In the genomic region with DNA sequence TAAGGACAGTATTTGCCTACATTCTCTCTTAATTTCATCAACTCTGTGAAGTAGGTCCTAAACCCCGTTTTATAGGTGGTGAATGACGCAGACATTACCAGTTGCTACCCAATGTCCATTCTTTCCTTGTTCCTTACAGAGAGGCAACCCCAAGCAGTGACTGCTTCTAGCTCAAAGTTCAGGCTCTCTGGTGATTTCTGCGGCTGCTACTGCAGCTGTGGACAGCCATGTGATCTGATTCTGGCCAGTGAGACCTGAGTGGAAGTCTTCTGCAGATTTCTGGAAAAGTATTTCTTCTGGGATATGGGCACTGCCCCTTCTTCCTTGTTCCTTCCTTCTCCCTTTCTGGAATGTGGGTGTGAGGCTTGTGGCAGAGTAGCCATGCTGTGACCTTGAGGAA, we compare ENCODE assay signal across 11 cellular contexts.
DNase-seq lines count a peak whose midpoint lies in the region; ATAC-seq and TF ChIP-seq lines count a peak whose summit lies in the region.
"Had no signal": no experiment of that assay in that cellular context is flagged by ENCODE, and none has a peak within 500 bp of the region (broad histone marks: within the 10 kb centered on the region; RNA-seq: fewer than 3 reads in every experiment).

No MANE protein-coding gene starts in this region.

- intact Hi-C loops in activated CD4-positive, alpha-beta T cell treated with anti-CD3 and anti-CD28 coated beads for 36 hours (cut with DNase I, micrococcal nuclease), result no loop called here
- intact Hi-C loops in activated CD4-positive, alpha-beta T cell treated with anti-CD3 and anti-CD28 coated beads, Interleukin-2, amount 10 ng/mL, durations not matched to agents 24 days and 14 days (cut with micrococcal nuclease), result loop anchor here (2.0 kb wide), 1 partner anchor 13 kb away; no protein-coding TSS in a partner anchor
- intact Hi-C loops in activated T-helper 2 cell treated with anti-CD3 and anti-CD28 coated beads, Interferon-gamma antibody, Interleukin-2, Interleukin-4, amounts not matched to agents 10 μg/mL and 5 μg/mL and 100 μg/mL, durations not matched to agents 14 hours and 24 hours and 36 hours (cut with micrococcal nuclease), result no loop called here

- H3K27me3 Mint-ChIP-seq in activated CD4-positive, alpha-beta T cell treated with anti-CD3 and anti-CD28 coated beads for 36 hours, result no peaks in the 10 kb centered on the region
- H3K27me3 Mint-ChIP-seq in activated CD4-positive, alpha-beta T cell treated with anti-CD3 and anti-CD28 coated beads, Interleukin-2, amount 10 ng/mL, durations not matched to agents 24 days and 14 days, result no peaks in the 10 kb centered on the region
- H3K27me3 Mint-ChIP-seq in activated T-helper 17 cell treated with anti-CD3 and anti-CD28 coated beads, Interleukin-2, amount 50 U/mL, for 72 hours, result no peaks in the 10 kb centered on the region
- no peaks in the 10 kb centered on the region for H3K27me3 Mint-ChIP-seq in activated T-helper 2 cell treated with anti-CD3 and anti-CD28 coated beads, Interferon-gamma antibody, Interleukin-2, Interleukin-4, amounts not matched to agents 10 μg/mL and 5 μg/mL and 100 μg/mL, durations not matched to agents 14 hours and 24 hours and 36 hours (ENCODE audit: low read depth)

- H3K9me3 Mint-ChIP-seq in activated CD4-positive, alpha-beta T cell treated with anti-CD3 and anti-CD28 coated beads for 36 hours (ENCODE audit: low read depth), result no peaks in the 10 kb centered on the region
- peaks cover 3% of the 10 kb centered on the region for H3K9me3 Mint-ChIP-seq in activated CD4-positive, alpha-beta T cell treated with anti-CD3 and anti-CD28 coated beads, Interleukin-2, amount 10 ng/mL, durations not matched to agents 24 days and 14 days
- no peaks in the 10 kb centered on the region for H3K9me3 Mint-ChIP-seq in activated T-helper 17 cell treated with anti-CD3 and anti-CD28 coated beads, Interleukin-2, amount 50 U/mL, for 72 hours
- H3K9me3 Mint-ChIP-seq in activated T-helper 2 cell treated with anti-CD3 and anti-CD28 coated beads, Interferon-gamma antibody, Interleukin-2, Interleukin-4, amounts not matched to agents 10 μg/mL and 5 μg/mL and 100 μg/mL, durations not matched to agents 14 hours and 24 hours and 36 hours, result no peaks in the 10 kb centered on the region

- no peak for DNase-seq in activated CD4-positive, alpha-beta T cell treated with anti-CD3 and anti-CD28 coated beads for 36 hours
- no peak for DNase-seq in activated CD4-positive, alpha-beta T cell treated with anti-CD3 and anti-CD28 coated beads, Interleukin-2, amount 10 ng/mL, durations not matched to agents 24 days and 14 days
- no peak for DNase-seq in left lobe of liver (ENCODE audit: low spot score)
- DNase-seq in suprapubic skin (ENCODE audit: low spot score in 2 of 2), result no peak
- no peak for DNase-seq in activated T-helper 2 cell treated with anti-CD3 and anti-CD28 coated beads, Interferon-gamma antibody, Interleukin-2, Interleukin-4, amounts not matched to agents 10 μg/mL and 5 μg/mL and 100 μg/mL, durations not matched to agents 14 hours and 24 hours and 36 hours (ENCODE audit: low spot score)
- DNase-seq: activated CD4-positive, alpha-beta T cell treated with anti-CD3 and anti-CD28 coated beads for 48 hours; NK-92 treated with Interleukin-12 subunit alpha and Interleukin-12 subunit beta, amount 100 ng/mL, for 24 hours had no signal

- POLR2A ChIA-PET in activated CD4-positive, alpha-beta T cell treated with anti-CD3 and anti-CD28 coated beads for 36 hours (lab: Charles Lee), result interaction anchor here (0.6 kb wide), 1 partner anchor 73 kb away, joined by 5 read pairs; no protein-coding TSS in a partner anchor

- no peaks in the 10 kb centered on the region for H3K9me3 ChIP-seq in suprapubic skin

- CTCF ChIA-PET in activated CD4-positive, alpha-beta T cell treated with anti-CD3 and anti-CD28 coated beads for 36 hours (lab: Charles Lee), result interaction anchor here (1.0 to 1.7 kb wide), 6 partner anchors 32 to 128 kb away, joined by 3 to 6 read pairs (median 4); no protein-coding TSS in a partner anchor

- whole genome bisulfite sequencing in suprapubic skin, result 56% methylated on average over 3 of the region's 3 CpGs

- H3K27ac ChIP-seq in suprapubic skin, result peak overlapping the region; percentile 52

- TF ChIP-seq POLR2A in suprapubic skin (IDR thresholded peaks at IDR 0.05), result no peak

- peaks cover 48% of the 10 kb centered on the region for H3K4me1 ChIP-seq in suprapubic skin

- no peak for ATAC-seq in activated CD4-positive, alpha-beta T cell treated with anti-CD3 and anti-CD28 coated beads for 36 hours
- no peak for ATAC-seq in activated T-helper 17 cell treated with anti-CD3 and anti-CD28 coated beads, Interleukin-2, amount 50 U/mL, for 72 hours (replicated peaks)
- ATAC-seq in left lobe of liver (peak; percentile 49), GM18520 (IDR thresholded peaks at IDR 0.05; ENCODE audit: unreplicated experiment) (no peak), GM21447 (IDR thresholded peaks at IDR 0.05; ENCODE audit: unreplicated experiment) (no peak)

- no peaks in the 10 kb centered on the region for H3K36me3 Mint-ChIP-seq in activated CD4-positive, alpha-beta T cell treated with anti-CD3 and anti-CD28 coated beads for 36 hours (ENCODE audit: low read depth)
- H3K36me3 Mint-ChIP-seq in activated CD4-positive, alpha-beta T cell treated with anti-CD3 and anti-CD28 coated beads, Interleukin-2, amount 10 ng/mL, durations not matched to agents 24 days and 14 days (ENCODE audit: low read depth), result peaks cover 2% of the 10 kb centered on the region
- peaks cover 71% of the 10 kb centered on the region for H3K36me3 Mint-ChIP-seq in activated T-helper 17 cell treated with anti-CD3 and anti-CD28 coated beads, Interleukin-2, amount 50 U/mL, for 72 hours (ENCODE audit: low read depth)
- peaks cover 8% of the 10 kb centered on the region for H3K36me3 Mint-ChIP-seq in activated T-helper 2 cell treated with anti-CD3 and anti-CD28 coated beads, Interferon-gamma antibody, Interleukin-2, Interleukin-4, amounts not matched to agents 10 μg/mL and 5 μg/mL and 100 μg/mL, durations not matched to agents 14 hours and 24 hours and 36 hours (ENCODE audit: low read depth)
- H3K36me3 Mint-ChIP-seq: brain had no signal

- H3K4me3 Mint-ChIP-seq in activated CD4-positive, alpha-beta T cell treated with anti-CD3 and anti-CD28 coated beads for 36 hours, result no peak overlapping the region
- H3K4me3 Mint-ChIP-seq in activated CD4-positive, alpha-beta T cell treated with anti-CD3 and anti-CD28 coated beads, Interleukin-2, amount 10 ng/mL, durations not matched to agents 24 days and 14 days, result no peak overlapping the region
- H3K4me3 Mint-ChIP-seq in activated T-helper 17 cell treated with anti-CD3 and anti-CD28 coated beads, Interleukin-2, amount 50 U/mL, for 72 hours, result peak overlapping the region; percentile 81
- H3K4me3 Mint-ChIP-seq in activated T-helper 2 cell treated with anti-CD3 and anti-CD28 coated beads, Interferon-gamma antibody, Interleukin-2, Interleukin-4, amounts not matched to agents 10 μg/mL and 5 μg/mL and 100 μg/mL, durations not matched to agents 14 hours and 24 hours and 36 hours (ENCODE audit: low read depth), result no peak overlapping the region
- H3K4me3 Mint-ChIP-seq: brain had no signal

- H3K27ac Mint-ChIP-seq in activated CD4-positive, alpha-beta T cell treated with anti-CD3 and anti-CD28 coated beads for 36 hours, result peak overlapping the region; percentile 66
- no peak overlapping the region for H3K27ac Mint-ChIP-seq in activated CD4-positive, alpha-beta T cell treated with anti-CD3 and anti-CD28 coated beads, Interleukin-2, amount 10 ng/mL, durations not matched to agents 24 days and 14 days
- peak overlapping the region; percentile 90 for H3K27ac Mint-ChIP-seq in activated T-helper 17 cell treated with anti-CD3 and anti-CD28 coated beads, Interleukin-2, amount 50 U/mL, for 72 hours
- no peak overlapping the region for H3K27ac Mint-ChIP-seq in activated T-helper 2 cell treated with anti-CD3 and anti-CD28 coated beads, Interferon-gamma antibody, Interleukin-2, Interleukin-4, amounts not matched to agents 10 μg/mL and 5 μg/mL and 100 μg/mL, durations not matched to agents 14 hours and 24 hours and 36 hours

- no peak for TF ChIP-seq CTCF in suprapubic skin (IDR thresholded peaks at IDR 0.05)

- no peak for TF ChIP-seq EP300 in suprapubic skin (IDR thresholded peaks at IDR 0.05)

- H3K4me1 Mint-ChIP-seq in activated CD4-positive, alpha-beta T cell treated with anti-CD3 and anti-CD28 coated beads for 36 hours, result peaks cover 91% of the 10 kb centered on the region
- H3K4me1 Mint-ChIP-seq in activated CD4-positive, alpha-beta T cell treated with anti-CD3 and anti-CD28 coated beads, Interleukin-2, amount 10 ng/mL, durations not matched to agents 24 days and 14 days, result peaks cover 77% of the 10 kb centered on the region
- peaks cover 66% of the 10 kb centered on the region for H3K4me1 Mint-ChIP-seq in activated T-helper 17 cell treated with anti-CD3 and anti-CD28 coated beads, Interleukin-2, amount 50 U/mL, for 72 hours
- peaks cover 63% of the 10 kb centered on the region for H3K4me1 Mint-ChIP-seq in activated T-helper 2 cell treated with anti-CD3 and anti-CD28 coated beads, Interferon-gamma antibody, Interleukin-2, Interleukin-4, amounts not matched to agents 10 μg/mL and 5 μg/mL and 100 μg/mL, durations not matched to agents 14 hours and 24 hours and 36 hours (ENCODE audit: low read depth)

- no peak overlapping the region for H3K4me3 ChIP-seq in suprapubic skin

- no peaks in the 10 kb centered on the region for H3K36me3 ChIP-seq in suprapubic skin

- no peaks in the 10 kb centered on the region for H3K27me3 ChIP-seq in suprapubic skin

Comparison
In these comparisons a context has a peak if more than half of its experiments do, and no peak if none do; other contexts are left out.
1. H3K27ac Mint-ChIP-seq: peak in activated CD4-positive, alpha-beta T cell treated with anti-CD3 and anti-CD28 coated beads for 36 hours (single experiment) and activated T-helper 17 cell treated with anti-CD3 and anti-CD28 coated beads, Interleukin-2, amount 50 U/mL, for 72 hours (single experiment); none in activated CD4-positive, alpha-beta T cell treated with anti-CD3 and anti-CD28 coated beads, Interleukin-2, amount 10 ng/mL, durations not matched to agents 24 days and 14 days (single experiment) and activated T-helper 2 cell treated with anti-CD3 and anti-CD28 coated beads, Interferon-gamma antibody, Interleukin-2, Interleukin-4, amounts not matched to agents 10 μg/mL and 5 μg/mL and 100 μg/mL, durations not matched to agents 14 hours and 24 hours and 36 hours (single experiment).